ENCODE assay signal across 1 cellular context in genomic region chr1:110060034-110060661, GRCh38.
TF ChIP-seq lines count a peak whose summit lies in the region.

No MANE protein-coding gene starts in this region.

TF ChIP-seq in GM12878, 131 proteins besides CTCF, POLR2A, EP300 and RAD21:
- TF ChIP-seq ATF2 (IDR thresholded peaks at IDR 0.05; ENCODE audit: low read length) (no peak), YY1 (IDR thresholded peaks at IDR 0.05; ENCODE audit: low read depth, low read length) (peak; percentile 72), NR2F1 (conservative IDR thresholded peaks at IDR 0.05) (peak; percentile 76), IKZF1 (conservative IDR thresholded peaks at IDR 0.05) (no peak), PML (IDR thresholded peaks at IDR 0.05; ENCODE audit: low read length) (no peak), ZNF274 (IDR thresholded peaks at IDR 0.05; ENCODE audit: insufficient read depth, insufficient read length) (no peak), BCL11A (IDR thresholded peaks at IDR 0.05; ENCODE audit: low read depth, low read length) (no peak), SRF (IDR thresholded peaks at IDR 0.05; ENCODE audit: low read depth in 2 of 2, low read length in 2 of 2) (no peak), E4F1 (IDR thresholded peaks at IDR 0.05; ENCODE audit: borderline replicate concordance, partially characterized antibody) (no peak), ASH2L (IDR thresholded peaks at IDR 0.05; ENCODE audit: borderline replicate concordance, low read depth) (no peak), TCF12 (IDR thresholded peaks at IDR 0.05; ENCODE audit: low read depth, low read length) (no peak), PAX8 (IDR thresholded peaks at IDR 0.05) (no peak), ZNF24 (IDR thresholded peaks at IDR 0.05) (no peak), RFX5 (IDR thresholded peaks at IDR 0.05; ENCODE audit: low read depth, low read length) (no peak), PBX3 (IDR thresholded peaks at IDR 0.05; ENCODE audit: insufficient replicate concordance, low read depth, low read length) (no peak), JUND (IDR thresholded peaks at IDR 0.05; ENCODE audit: low read depth, low read length) (no peak), MYB (IDR thresholded peaks at IDR 0.05; ENCODE audit: borderline replicate concordance, low read depth, low read length) (no peak), SMC3 (IDR thresholded peaks at IDR 0.05; ENCODE audit: borderline replicate concordance, low read length) (peak; percentile 35; the same call in 1 of the 2 replicates), CBX5 (IDR thresholded peaks at IDR 0.05; ENCODE audit: low read depth) (no peak), REST (IDR thresholded peaks at IDR 0.05; ENCODE audit: low read depth, low read length) (no peak), ESRRA (IDR thresholded peaks at IDR 0.05; ENCODE audit: low read length) (0 out of 2 replicates have a peak, but pooled peaks have one; percentile 48), EZH2 (IDR thresholded peaks at IDR 0.05; ENCODE audit: borderline replicate concordance, control insufficient read depth, low read depth, low read length) (no peak), SUPT20H (IDR thresholded peaks at IDR 0.05; ENCODE audit: borderline replicate concordance, control insufficient read depth, low read depth, low read length) (no peak), PAX5 (IDR thresholded peaks at IDR 0.05; ENCODE audit: borderline replicate concordance, low read depth, low read length) (no peak), ZBTB40 (IDR thresholded peaks at IDR 0.05; ENCODE audit: borderline replicate concordance) (no peak), E2F4 (IDR thresholded peaks at IDR 0.05; ENCODE audit: low read depth, low read length) (no peak), TARDBP (IDR thresholded peaks at IDR 0.05; ENCODE audit: borderline replicate concordance) (no peak)
